Comparison of ENCODE assay signal across 20 cellular contexts in genomic region chr7:40324889-40325288, GRCh38.
"Had no signal": no experiment of that assay in that cellular context is flagged by ENCODE, and none has a peak within 500 bp of the region (broad histone marks: within the 10 kb centered on the region; RNA-seq: fewer than 3 reads in every experiment).

No MANE protein-coding gene starts in this region.

- ATAC-seq: activated naive CD8-positive, alpha-beta T cell treated with anti-CD3 and anti-CD28 coated beads, Interleukin-2, amount 50 U/mL, for 24 hours; gastrocnemius medialis; heart left ventricle; natural killer cell had no signal

- H3K27ac ChIP-seq: colonic mucosa, gastrocnemius medialis, heart left ventricle, left ventricle myocardium inferior, upper lobe of left lung had no signal

- H3K27me3 Mint-ChIP-seq: activated naive CD8-positive, alpha-beta T cell treated with anti-CD3 and anti-CD28 coated beads, Interleukin-2, amount 50 U/mL, for 24 hours; progenitor cell of endocrine pancreas had no signal

- H3K36me3 Mint-ChIP-seq: natural killer cell had no signal

- FAIRE-seq: small intestine had no signal

- H3K4me1 Mint-ChIP-seq: activated naive CD8-positive, alpha-beta T cell treated with anti-CD3 and anti-CD28 coated beads, Interleukin-2, amount 50 U/mL, for 24 hours; natural killer cell had no signal

- H3K27me3 ChIP-seq: colonic mucosa, gastrocnemius medialis, heart left ventricle, upper lobe of left lung had no signal

- H3K36me3 ChIP-seq: colonic mucosa, gastrocnemius medialis, heart left ventricle, left ventricle myocardium inferior, upper lobe of left lung had no signal

- H3K4me1 ChIP-seq: gastrocnemius medialis, left ventricle myocardium inferior, upper lobe of left lung had no signal

- H3K9me3 Mint-ChIP-seq: activated naive CD4-positive, alpha-beta T cell treated with anti-CD3 and anti-CD28 coated beads for 36 hours; activated naive CD8-positive, alpha-beta T cell treated with anti-CD3 and anti-CD28 coated beads, Interleukin-2, amount 50 U/mL, for 24 hours; activated T-helper 2 cell treated with anti-CD3 and anti-CD28 coated beads, Interferon-gamma antibody, Interleukin-2, Interleukin-4, amounts not matched to agents 10 μg/mL and 5 μg/mL and 100 μg/mL, durations not matched to agents 14 hours and 24 hours and 36 hours; natural killer cell had no signal

- H3K9me3 ChIP-seq: colonic mucosa, gastrocnemius medialis, heart left ventricle, left ventricle myocardium inferior, upper lobe of left lung had no signal

- H3K27ac Mint-ChIP-seq: activated naive CD4-positive, alpha-beta T cell treated with anti-CD3 and anti-CD28 coated beads for 36 hours; activated naive CD8-positive, alpha-beta T cell treated with anti-CD3 and anti-CD28 coated beads, Interleukin-2, amount 50 U/mL, for 24 hours; activated T-helper 2 cell treated with anti-CD3 and anti-CD28 coated beads, Interferon-gamma antibody, Interleukin-2, Interleukin-4, amounts not matched to agents 10 μg/mL and 5 μg/mL and 100 μg/mL, durations not matched to agents 14 hours and 24 hours and 36 hours; natural killer cell; progenitor cell of endocrine pancreas had no signal

- H3K4me3 Mint-ChIP-seq: activated naive CD4-positive, alpha-beta T cell treated with anti-CD3 and anti-CD28 coated beads for 36 hours; activated naive CD8-positive, alpha-beta T cell treated with anti-CD3 and anti-CD28 coated beads, Interleukin-2, amount 50 U/mL, for 24 hours; natural killer cell had no signal

- DNase-seq: activated CD4-positive, CD25-positive, alpha-beta regulatory T cell; activated naive CD4-positive, alpha-beta T cell treated with anti-CD3 and anti-CD28 coated beads for 36 hours; activated naive CD8-positive, alpha-beta T cell treated with anti-CD3 and anti-CD28 coated beads, Interleukin-2, amount 50 U/mL, for 24 hours; activated T-cell treated with anti-CD3 and anti-CD28 coated beads, Interleukin-2, amount 50 U/mL, for 1 hour; colonic mucosa; gastrocnemius medialis; heart left ventricle; islet precursor cell; left ventricle myocardium inferior; natural killer cell; right cardiac atrium; small intestine; stimulated activated CD4-positive, alpha-beta T cell treated with anti-CD3 and anti-CD28 coated beads, Interleukin-4, amount 100 ng/mL, for 4 hours; stimulated activated CD8-positive, alpha-beta memory T cell treated with anti-CD3 and anti-CD28 coated beads, Interleukin-4, amount 100 ng/mL, for 48 hours; stimulated activated naive CD4-positive, alpha-beta T cell treated with Interleukin-2 at 50 U/mL for 16 hours; substantia nigra; T-helper 2 cell; upper lobe of left lung had no signal

- H3K4me3 ChIP-seq: colonic mucosa, gastrocnemius medialis, heart left ventricle, left ventricle myocardium inferior, upper lobe of left lung had no signal
